Comparison of ENCODE assay signal across 9 cellular contexts in the genomic region with DNA sequence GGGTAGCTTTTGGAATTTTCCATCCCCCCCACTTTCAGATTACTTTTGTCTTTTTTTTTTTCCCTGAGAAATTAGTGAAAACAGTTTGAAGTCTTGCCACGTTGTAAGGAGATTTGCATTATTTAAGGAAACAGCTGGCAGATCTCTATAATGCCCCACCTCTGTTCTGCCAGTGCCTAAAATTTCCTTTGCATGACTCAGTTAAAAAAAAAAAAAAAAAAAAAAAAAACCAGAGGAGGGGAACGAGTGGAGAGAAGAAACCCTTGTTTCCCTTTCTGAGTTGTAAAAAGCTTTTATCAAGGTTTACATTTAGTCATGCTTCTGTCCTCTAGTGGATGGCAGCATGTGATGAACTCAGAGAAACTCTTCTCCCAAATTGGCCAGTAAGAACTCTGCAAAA. TPM values are rescaled to one million over a fixed set of nuclear protein-coding genes. Genes with fewer than 3 reads are reported as not detected.
DNase-seq lines count a peak whose midpoint lies in the region; ATAC-seq and TF ChIP-seq lines count a peak whose summit lies in the region.
"Had no signal": no experiment of that assay in that cellular context is flagged by ENCODE, and none has a peak within 500 bp of the region (broad histone marks: within the 10 kb centered on the region; RNA-seq: fewer than 3 reads in every experiment).

No MANE protein-coding gene starts in this region.

- H3K79me2 ChIP-seq in fibroblast of lung (ENCODE audit: control insufficient read depth, insufficient read depth, low read length) = peaks cover 2% of the 10 kb centered on the region

- H4K20me1 ChIP-seq in fibroblast of lung (ENCODE audit: control insufficient read depth, extremely low read depth, insufficient read depth, low read length) = no peaks in the 10 kb centered on the region

- H3K4me3 ChIP-seq in fibroblast of lung (replicated peaks in 1 of 4; ENCODE audit: control extremely low read depth in 1 of 4, insufficient read depth in 1 of 4, low read depth in 3 of 4, low read length in 4 of 4) = peak overlapping the region in 3 of 4 experiments; percentile 9 to 23 (median 9)
- H3K4me3 ChIP-seq: Peyer's patch had no signal

- H2AFZ ChIP-seq in fibroblast of lung (ENCODE audit: low read length) = no peak overlapping the region

- H3K4me1 ChIP-seq in fibroblast of lung (ENCODE audit: control insufficient read depth, extremely low read depth, insufficient read depth, low read length) = peaks cover 14% of the 10 kb centered on the region

- DNase-seq in GM03348 (ENCODE audit: low spot score) (peak; percentile 61), RKO (ENCODE audit: low spot score) (peak; percentile 4), fibroblast of lung (ENCODE audit: low read depth in 2 of 2) (peak; percentile 70 to 89), renal cortical epithelial cell (ENCODE audit: low read depth) (peak; percentile 74), NCI-H1105 treated with DMSO at 0.1 percent for 48 hours (lab: John Stamatoyannopoulos, UW) (no peak), mesenteric fat pad (ENCODE audit: low spot score) (no peak), OCI-M2 (lab: John Stamatoyannopoulos, UW; ENCODE audit: unreplicated experiment) (no peak)
- DNase-seq: Peyer's patch had no signal

- no peaks in the 10 kb centered on the region for H3K27me3 ChIP-seq in fibroblast of lung (ENCODE audit: control insufficient read depth, insufficient read depth, low read length)
- H3K27me3 ChIP-seq: Peyer's patch had no signal

- no peak overlapping the region for H3K9ac ChIP-seq in fibroblast of lung (ENCODE audit: insufficient read depth, low read length)

- no peaks in the 10 kb centered on the region for H3K9me3 ChIP-seq in fibroblast of lung (ENCODE audit: control insufficient read depth, insufficient read depth, low read depth, low read length)
- H3K9me3 ChIP-seq: Peyer's patch had no signal

- peak overlapping the region; percentile 61 for H3K27ac ChIP-seq in fibroblast of lung (ENCODE audit: insufficient read depth, low read length)

- no peaks in the 10 kb centered on the region for H3K36me3 ChIP-seq in fibroblast of lung (ENCODE audit: control insufficient read depth, insufficient read depth, low read length)
- H3K36me3 ChIP-seq: Peyer's patch had no signal

- peak in 1 of 2 donors; percentile 25 for TF ChIP-seq CTCF in fibroblast of lung (conservative IDR thresholded peaks at IDR 0.05 in 1 of 2, IDR thresholded peaks at IDR 0.05 in 1 of 2; ENCODE audit: low read depth in 1 of 2, low read length in 2 of 2)

- no peak for ATAC-seq in GM21825 (IDR thresholded peaks at IDR 0.05; ENCODE audit: unreplicated experiment)

- peak overlapping the region; percentile 67 for H3K4me2 ChIP-seq in fibroblast of lung (ENCODE audit: extremely low read depth, insufficient read depth, low read length)

RNA-seq across cellular contexts. Expression of a gene that starts 33.5 kb away (rescaled TPM):
- total RNA-seq in fibroblast of lung (10.2 and 10.5 TPM in 2 replicates), renal cortical epithelial cell (37.0 and 55.7 TPM in 2 replicates), mesenteric fat pad (10.3 TPM)
- polyA plus RNA-seq in fibroblast of lung = 7.0 and 12.5 TPM in 2 replicates
- 8.9 and 15.2 TPM in 2 replicates for polyA plus RNA-seq in fibroblast of lung (2012)
- 2.3 and 6.6 TPM in 2 replicates for polyA minus RNA-seq in fibroblast of lung (ENCODE audit: low replicate concordance)

Comparison
In these comparisons a context has a peak if more than half of its experiments do, and no peak if none do; other contexts are left out.
1. DNase-seq: peak in GM03348 (single experiment), RKO (single experiment), fibroblast of lung (2 of 2) and renal cortical epithelial cell (single experiment); none in NCI-H1105 treated with DMSO at 0.1 percent for 48 hours (single experiment), mesenteric fat pad (single experiment) and OCI-M2 (single experiment).